8 cellular contexts compared by ENCODE assay signal in genomic region chr6:119431799-119432198, GRCh38.
"Had no signal": no experiment of that assay in that cellular context is flagged by ENCODE, and none has a peak within 500 bp of the region (broad histone marks: within the 10 kb centered on the region; RNA-seq: fewer than 3 reads in every experiment).

No MANE protein-coding gene starts in this region.

- H3K4me3 ChIP-seq: HAP-1 had no signal

- FAIRE-seq: HTR-8/SVneo had no signal

- H3K36me3 ChIP-seq: HAP-1 had no signal

- DNase-seq: GOT3, H7, HFFc6, Kasumi-1, KG1 had no signal

- ATAC-seq: HCT116 had no signal

- H3K9me3 ChIP-seq: HAP-1 had no signal
